10 cellular contexts compared by ENCODE assay signal in the genomic region with DNA sequence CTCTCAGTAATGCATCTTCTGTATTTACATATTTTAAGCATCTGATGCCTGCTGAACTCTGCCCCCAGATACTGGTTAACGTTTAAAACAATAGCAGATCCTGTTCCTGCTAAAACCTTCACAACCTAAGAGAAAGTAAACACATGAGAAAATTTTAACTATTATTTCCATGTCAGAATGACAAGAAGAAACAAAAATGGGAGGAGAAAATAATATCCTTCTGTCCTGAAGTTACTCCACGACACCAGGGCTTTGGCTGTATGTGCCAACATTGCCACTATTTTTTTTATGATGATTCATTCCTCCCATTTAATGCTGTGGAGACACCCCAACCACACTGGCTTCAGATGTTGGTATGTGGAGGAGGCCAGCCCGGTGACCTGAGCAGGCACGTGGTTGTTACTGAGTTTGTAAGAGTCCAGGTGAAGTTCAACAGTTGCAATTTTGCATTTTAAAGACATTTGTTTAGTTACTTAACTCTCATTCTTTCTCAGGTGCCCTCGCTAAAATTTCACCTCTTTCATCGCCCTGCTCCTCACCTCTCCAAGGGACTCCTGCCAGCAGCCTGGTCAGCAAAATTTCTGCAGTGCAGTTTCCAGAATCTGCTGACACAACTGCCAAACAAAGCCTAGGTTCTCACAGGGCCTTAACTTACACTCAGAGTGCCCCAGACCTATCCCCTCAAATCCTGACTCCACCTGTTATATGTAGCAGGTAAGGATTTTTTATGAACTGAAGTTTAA.
DNase-seq lines count a peak whose midpoint lies in the region; ATAC-seq and TF ChIP-seq lines count a peak whose summit lies in the region.
"Had no signal": no experiment of that assay in that cellular context is flagged by ENCODE, and none has a peak within 500 bp of the region (broad histone marks: within the 10 kb centered on the region; RNA-seq: fewer than 3 reads in every experiment).

No MANE protein-coding gene starts in this region.

- H3K4me3 ChIP-seq in uterus = no peak overlapping the region

- no peaks in the 10 kb centered on the region for H3K9me3 ChIP-seq in uterus

- TF ChIP-seq CTCF in uterus (IDR thresholded peaks at IDR 0.05) = no peak

- peak; percentile 30 for DNase-seq in NK-92 treated with Interleukin-12 subunit alpha and Interleukin-12 subunit beta, amount 100 ng/mL, for 24 hours (lab: John Stamatoyannopoulos, UW)
- DNase-seq in NK-92 (lab: John Stamatoyannopoulos, UW; ENCODE audit: unreplicated experiment) (no peak), dermis microvascular lymphatic vessel endothelial cell (ENCODE audit: low read depth in 2 of 2) (peak; percentile 18 to 47), kidney tubule cell (ENCODE audit: low spot score) (peak; percentile 70), uterus (no peak)
- no peak for DNase-seq in stimulated activated CD4-positive, alpha-beta T cell treated with anti-CD3 and anti-CD28 coated beads, Interleukin-2, amount 100 ng/mL, for 48 hours
- no peak for DNase-seq in effector CD8-positive, alpha-beta T cell (lab: John Stamatoyannopoulos, UW)
- DNase-seq: activated naive CD4-positive, alpha-beta T cell treated with Interleukin-2 at 50 U/mL for 16 hours; small intestine had no signal

- H3K4me1 ChIP-seq in uterus = peaks cover 0 to 4% of the 10 kb centered on the region in 2 donors

- intact Hi-C loops in uterus (cut with DNase I; ENCODE audit: low total_unique reads) = no loop called here

- no peak for ATAC-seq in HG03135 (IDR thresholded peaks at IDR 0.05; ENCODE audit: unreplicated experiment)

- H3K27me3 ChIP-seq in uterus = no peaks in the 10 kb centered on the region

- H3K36me3 ChIP-seq in uterus = no peaks in the 10 kb centered on the region

- peak overlapping the region; percentile 21 to 55 for H3K27ac ChIP-seq in uterus

- no peak for TF ChIP-seq POLR2A in uterus (IDR thresholded peaks at IDR 0.05)

Comparison
In these comparisons a context has a peak if more than half of its experiments do, and no peak if none do; other contexts are left out.
1. DNase-seq: peak in NK-92 treated with Interleukin-12 subunit alpha and Interleukin-12 subunit beta, amount 100 ng/mL, for 24 hours (single experiment), dermis microvascular lymphatic vessel endothelial cell (2 of 2) and kidney tubule cell (single experiment); none in NK-92 (single experiment), uterus (0 of 2), stimulated activated CD4-positive, alpha-beta T cell treated with anti-CD3 and anti-CD28 coated beads, Interleukin-2, amount 100 ng/mL, for 48 hours (0 of 2) and effector CD8-positive, alpha-beta T cell (single experiment).